Comparison of ENCODE assay signal across 15 cellular contexts in the genomic region with DNA sequence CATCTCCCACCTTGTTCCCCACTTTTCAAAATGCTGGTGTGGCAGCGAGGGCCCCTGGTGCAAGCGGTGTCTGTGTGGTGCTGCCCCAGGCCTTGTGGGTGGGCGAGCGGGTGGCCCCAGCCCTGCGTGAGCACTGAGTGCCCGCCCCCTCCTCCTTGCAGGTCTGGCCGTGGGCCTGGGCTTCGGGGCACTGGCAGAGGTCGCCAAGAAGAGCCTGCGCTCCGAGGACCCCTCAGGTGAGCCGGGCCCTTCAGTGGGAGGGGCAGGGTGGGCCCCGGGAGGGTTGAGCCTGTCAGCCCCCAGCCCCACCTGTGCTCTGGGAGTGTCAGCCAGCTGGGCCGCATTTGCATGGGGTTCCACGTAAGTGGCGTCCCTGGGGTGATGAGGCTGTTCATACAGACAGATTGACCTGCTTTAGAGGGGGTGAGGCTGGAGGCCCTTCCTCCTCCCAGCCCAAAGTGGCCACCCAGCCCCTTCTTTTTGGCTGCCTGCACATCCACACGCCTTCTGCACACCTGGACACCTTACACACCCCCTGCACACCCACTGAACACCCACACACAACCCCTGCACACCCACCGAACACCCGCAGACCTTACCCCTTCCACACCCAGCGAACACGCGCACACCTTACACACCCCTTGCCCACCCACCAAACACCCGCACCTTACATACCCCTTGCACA. TPM values are rescaled to one million over a fixed set of nuclear protein-coding genes. Genes with fewer than 3 reads are reported as not detected.
A peak's percentile ranks its signal among the peaks of the same experiment; 100 is the strongest.
DNase-seq lines count a peak whose midpoint lies in the region; ATAC-seq and TF ChIP-seq lines count a peak whose summit lies in the region.
"Had no signal": no experiment of that assay in that cellular context is flagged by ENCODE, and none has a peak within 500 bp of the region (broad histone marks: within the 10 kb centered on the region; RNA-seq: fewer than 3 reads in every experiment).

No MANE protein-coding gene starts in this region.

- TF ChIP-seq CTCF in heart right ventricle (IDR thresholded peaks at IDR 0.05) = no peak
- TF ChIP-seq CTCF in osteoblast (IDR thresholded peaks at IDR 0.05; ENCODE audit: extremely low read depth, low read depth, low read length) = no peak
- no peak for TF ChIP-seq CTCF in testis (IDR thresholded peaks at IDR 0.05)

- peaks cover 2% of the 10 kb centered on the region for H4K20me1 ChIP-seq in osteoblast (ENCODE audit: insufficient read depth, low read length)

- TF ChIP-seq POLR2A in testis (IDR thresholded peaks at IDR 0.05) = no peak

- H3K27ac ChIP-seq in heart right ventricle = peak overlapping the region in 8 of 10 donors; percentile 17 to 66 (median 58)
- H3K27ac ChIP-seq in osteoblast (ENCODE audit: low read depth, low read length) = no peak overlapping the region
- no peak overlapping the region for H3K27ac ChIP-seq in testis
- H3K27ac ChIP-seq: C4-2B had no signal

- H3K9me3 ChIP-seq in heart right ventricle (no peaks in the 10 kb centered on the region), osteoblast (ENCODE audit: low read depth, low read length) (no peaks in the 10 kb centered on the region), testis (no peaks in the 10 kb centered on the region)

- H3K27me3 ChIP-seq in heart right ventricle (no peaks in the 10 kb centered on the region), osteoblast (ENCODE audit: insufficient read depth, low read length) (no peaks in the 10 kb centered on the region), testis (no peaks in the 10 kb centered on the region)

- 82 to 84% methylated on average over 23 of the region's 23 CpGs for WGBS in heart right ventricle, 2 donors
- WGBS in testis, 2 donors = 87 to 95% methylated on average over 9 to 22 of the region's 23 CpGs

- H3K4me1 ChIP-seq in heart right ventricle (peaks cover 32 to 83% (median 61%) of the 10 kb centered on the region in 9 donors), osteoblast (ENCODE audit: insufficient read depth, low read length) (peaks cover 11% of the 10 kb centered on the region), testis (peaks cover 29% of the 10 kb centered on the region)

- H3K4me2 ChIP-seq in osteoblast (ENCODE audit: insufficient read depth, low read length) = no peak overlapping the region

- H3K36me3 ChIP-seq in heart right ventricle (peaks cover 0 to 31% (median 3%) of the 10 kb centered on the region in 9 donors), osteoblast (ENCODE audit: insufficient read depth, low read length) (no peaks in the 10 kb centered on the region), testis (ENCODE audit: low read depth, missing control alignments) (no peaks in the 10 kb centered on the region)

- no peak overlapping the region for H3K4me3 ChIP-seq in heart right ventricle
- H3K4me3 ChIP-seq in osteoblast (ENCODE audit: insufficient read depth, low read length) = no peak overlapping the region
- H3K4me3 ChIP-seq in testis = no peak overlapping the region

- no peak overlapping the region for H2AFZ ChIP-seq in osteoblast (ENCODE audit: low read length)

- no peak for DNase-seq in heart right ventricle
- DNase-seq in left cardiac atrium = no peak
- peak; percentile 47 for DNase-seq in islet precursor cell
- DNase-seq in osteoblast (ENCODE audit: insufficient read length, low spot score, missing footprints) = peak; percentile 68
- DNase-seq in testis = peak; percentile 13
- no peak for DNase-seq in DMS79 treated with DMSO at 0.1 percent for 48 hours (lab: John Stamatoyannopoulos, UW)
- no peak for DNase-seq in dedifferentiated amniotic fluid mesenchymal stem cell (ENCODE audit: extremely low spot score)
- DNase-seq in stimulated activated CD4-positive, alpha-beta T cell treated with anti-CD3 and anti-CD28 coated beads, Interleukin-15, amount 100 ng/mL, for 24 hours = no peak
- DNase-seq: DMS79; NCI-H1105 treated with DMSO at 0.1 percent for 48 hours; NCI-H1694; NCI-H748 treated with DMSO at 0.1 percent for 48 hours; NK-92 treated with Interleukin-12 subunit alpha and Interleukin-12 subunit beta, amount 100 ng/mL, for 24 hours; SIG-M5 had no signal

- no peaks in the 10 kb centered on the region for H3K79me2 ChIP-seq in osteoblast (ENCODE audit: insufficient read depth, low read length)

- ATAC-seq in heart right ventricle = no peak
- no peak for ATAC-seq in left cardiac atrium

- intact Hi-C loops in heart right ventricle (cut with DNase I) (loop anchor here in 3 of 10 donors (5.0 to 10.0 kb wide), 2 partner anchors 35 to 63 kb away; partner anchors contain the start of gene COQ8A (in 1 of the 3)), left cardiac atrium (cut with DNase I) (no loop called here), testis (cut with DNase I; ENCODE audit: low total_unique reads) (no loop called here)

RNA-seq across cellular contexts. Expression of gene COQ8A, which starts 37.3 kb away (rescaled TPM):
- total RNA-seq in heart right ventricle (100 to 1,000 TPM; 167 to 495 (median 266) TPM), left cardiac atrium (100 to 1,000 TPM; 107 to 179 TPM), osteoblast (14.1 and 16.2 TPM in 2 replicates), testis (10 to 100 TPM; 39.2 to 46.8 TPM)
- polyA plus RNA-seq in heart right ventricle (100 to 1,000 TPM; 136 to 242 TPM), testis (ENCODE audit: insufficient read depth, low read depth, low replicate concordance) (34.4 TPM)

Comparison
In these comparisons a context has a peak if more than half of its experiments do, and no peak if none do; other contexts are left out.
1. DNase-seq: peak in islet precursor cell (single experiment), osteoblast (single experiment) and testis (single experiment); none in heart right ventricle (0 of 2), left cardiac atrium (single experiment), DMS79 treated with DMSO at 0.1 percent for 48 hours (single experiment), dedifferentiated amniotic fluid mesenchymal stem cell (single experiment) and stimulated activated CD4-positive, alpha-beta T cell treated with anti-CD3 and anti-CD28 coated beads, Interleukin-15, amount 100 ng/mL, for 24 hours (single experiment).
2. H3K27ac ChIP-seq: peak in heart right ventricle (8 of 10); none in osteoblast (single experiment) and testis (0 of 2).